In genomic region chr10:63421591-63421990, GRCh38 we compare ENCODE assay signal across 8 cellular contexts. TPM values are rescaled to one million over a fixed set of nuclear protein-coding genes. Genes with fewer than 3 reads are reported as not detected.
A peak's percentile ranks its signal among the peaks of the same experiment; 100 is the strongest.
DNase-seq lines count a peak whose midpoint lies in the region; ATAC-seq and TF ChIP-seq lines count a peak whose summit lies in the region.

No MANE protein-coding gene starts in this region.

- intact Hi-C loops in activated naive CD4-positive, alpha-beta T cell treated with anti-CD3 and anti-CD28 coated beads for 36 hours (cut with micrococcal nuclease): no loop called here
- intact Hi-C loops in head of caudate nucleus (cut with DNase I): no loop called here

- H3K4me3 Mint-ChIP-seq in activated naive CD4-positive, alpha-beta T cell treated with anti-CD3 and anti-CD28 coated beads for 36 hours: no peak overlapping the region
- no peak overlapping the region for H3K4me3 Mint-ChIP-seq in nephron progenitor cell

- H3K9me3 ChIP-seq in MG63: no peaks in the 10 kb centered on the region

- DNase-seq in activated naive CD4-positive, alpha-beta T cell treated with anti-CD3 and anti-CD28 coated beads for 36 hours: no peak
- no peak for DNase-seq in activated naive CD4-positive, alpha-beta T cell (lab: John Stamatoyannopoulos, UW)
- DNase-seq in SKM-1 (lab: John Stamatoyannopoulos, UW; ENCODE audit: unreplicated experiment) (peak; percentile 84), nephron progenitor cell (no peak), MG63 (no peak), head of caudate nucleus (no peak), NCI-H2081 (lab: John Stamatoyannopoulos, UW) (no peak)

- H3K9me3 Mint-ChIP-seq in activated naive CD4-positive, alpha-beta T cell treated with anti-CD3 and anti-CD28 coated beads for 36 hours: no peaks in the 10 kb centered on the region
- H3K9me3 Mint-ChIP-seq in nephron progenitor cell: no peaks in the 10 kb centered on the region

- no peaks in the 10 kb centered on the region for H3K27me3 ChIP-seq in MG63

- H3K4me1 Mint-ChIP-seq in activated naive CD4-positive, alpha-beta T cell treated with anti-CD3 and anti-CD28 coated beads for 36 hours (ENCODE audit: low read depth): peaks cover 39% of the 10 kb centered on the region
- peaks cover 13% of the 10 kb centered on the region for H3K4me1 Mint-ChIP-seq in nephron progenitor cell

- peak overlapping the region; percentile 73 for H3K27ac Mint-ChIP-seq in activated naive CD4-positive, alpha-beta T cell treated with anti-CD3 and anti-CD28 coated beads for 36 hours
- H3K27ac Mint-ChIP-seq in nephron progenitor cell: peak overlapping the region; percentile 87

- no peaks in the 10 kb centered on the region for H3K27me3 Mint-ChIP-seq in activated naive CD4-positive, alpha-beta T cell treated with anti-CD3 and anti-CD28 coated beads for 36 hours (ENCODE audit: low read depth)
- H3K27me3 Mint-ChIP-seq in nephron progenitor cell (ENCODE audit: low read depth, poor library complexity): peaks cover 5% of the 10 kb centered on the region

- H3K4me3 ChIP-seq in MG63: no peak overlapping the region

- TF ChIP-seq CTCF in nephron progenitor cell (IDR thresholded peaks at IDR 0.05): no peak

- CTCF ChIA-PET in activated naive CD4-positive, alpha-beta T cell treated with anti-CD3 and anti-CD28 coated beads for 36 hours (lab: Charles Lee): no interaction called here

- ATAC-seq in HG03025 (IDR thresholded peaks at IDR 0.05; ENCODE audit: low FRiP score, unreplicated experiment): peak; percentile 96

- H3K36me3 Mint-ChIP-seq in activated naive CD4-positive, alpha-beta T cell treated with anti-CD3 and anti-CD28 coated beads for 36 hours (ENCODE audit: low read depth): no peaks in the 10 kb centered on the region
- peaks cover 28% of the 10 kb centered on the region for H3K36me3 Mint-ChIP-seq in nephron progenitor cell (ENCODE audit: low read depth)

- no peaks in the 10 kb centered on the region for H3K36me3 ChIP-seq in MG63

RNA-seq across cellular contexts. Expression of gene JMJD1C, which starts 44.2 kb away (rescaled TPM):
- 10 to 100 TPM; 54.1 to 56.6 TPM for total RNA-seq in activated naive CD4-positive, alpha-beta T cell treated with anti-CD3 and anti-CD28 coated beads for 36 hours
- 14.1 and 72.5 TPM in 2 replicates for total RNA-seq in MG63 (2014; rRNA removed; shearing (Covaris generic); ENCODE audit: low replicate concordance)
